ENCODE assay signal across 12 cellular contexts in genomic region chr12:102483466-102483865, GRCh38. TPM values are rescaled to one million over a fixed set of nuclear protein-coding genes. Genes with fewer than 3 reads are reported as not detected.
DNase-seq lines count a peak whose midpoint lies in the region; ATAC-seq and TF ChIP-seq lines count a peak whose summit lies in the region.
"Had no signal": no experiment of that assay in that cellular context is flagged by ENCODE, and none has a peak within 500 bp of the region (broad histone marks: within the 10 kb centered on the region; RNA-seq: fewer than 3 reads in every experiment).

No MANE protein-coding gene starts in this region.

- peak overlapping the region; percentile 84 for H3K27ac Mint-ChIP-seq in activated T-helper 17 cell treated with anti-CD3 and anti-CD28 coated beads, Interleukin-2, amount 50 U/mL, for 72 hours
- no peak overlapping the region for H3K27ac Mint-ChIP-seq in nephron progenitor cell
- H3K27ac Mint-ChIP-seq in neural progenitor cell, result no peak overlapping the region

- H2AFZ ChIP-seq in neural progenitor cell (replicated peaks), result no peak overlapping the region

- H3K27ac ChIP-seq in neural progenitor cell, result no peak overlapping the region
- H3K27ac ChIP-seq: thoracic aorta had no signal

- H3K9me3 ChIP-seq in neural progenitor cell (ENCODE audit: low read depth), result no peaks in the 10 kb centered on the region
- H3K9me3 ChIP-seq: right lobe of liver, thoracic aorta had no signal

- H3K27me3 Mint-ChIP-seq in activated T-helper 17 cell treated with anti-CD3 and anti-CD28 coated beads, Interleukin-2, amount 50 U/mL, for 72 hours, result peaks cover 6% of the 10 kb centered on the region
- peaks cover 9% of the 10 kb centered on the region for H3K27me3 Mint-ChIP-seq in nephron progenitor cell (ENCODE audit: low read depth, poor library complexity)
- no peaks in the 10 kb centered on the region for H3K27me3 Mint-ChIP-seq in neural progenitor cell (ENCODE audit: insufficient read depth, low read depth)

- H3K4me3 ChIP-seq in neural progenitor cell, result no peak overlapping the region

- H3K79me2 ChIP-seq in neural progenitor cell (ENCODE audit: low read depth), result no peaks in the 10 kb centered on the region

- H3K4me1 Mint-ChIP-seq in activated T-helper 17 cell treated with anti-CD3 and anti-CD28 coated beads, Interleukin-2, amount 50 U/mL, for 72 hours, result peaks cover 10% of the 10 kb centered on the region
- H3K4me1 Mint-ChIP-seq in nephron progenitor cell, result peaks cover 11% of the 10 kb centered on the region
- H3K4me1 Mint-ChIP-seq in neural progenitor cell, result no peaks in the 10 kb centered on the region

- no peaks in the 10 kb centered on the region for H3K36me3 ChIP-seq in neural progenitor cell
- H3K36me3 ChIP-seq: right lobe of liver, thoracic aorta had no signal

- no peaks in the 10 kb centered on the region for H4K20me1 ChIP-seq in neural progenitor cell (ENCODE audit: low read depth)

- no peak overlapping the region for H3K4me2 ChIP-seq in neural progenitor cell

- no peaks in the 10 kb centered on the region for H3K27me3 ChIP-seq in neural progenitor cell
- H3K27me3 ChIP-seq: right lobe of liver had no signal

- no peak for TF ChIP-seq CTCF in GM13977 (IDR thresholded peaks at IDR 0.05; ENCODE audit: extremely low read depth, insufficient read depth, missing control alignments)
- TF ChIP-seq CTCF in nephron progenitor cell (IDR thresholded peaks at IDR 0.05), result no peak
- no peak for TF ChIP-seq CTCF in neural progenitor cell (IDR thresholded peaks at IDR 0.05)

- in situ Hi-C loops in GM13977 (cut with MboI; ENCODE audit: low pct_unique_long_range_greater_than_20kb, low sequenced_read_pairs, unreplicated experiment), result loop anchor here (10.0 kb wide), 1 partner anchor 549 kb away; no protein-coding TSS in a partner anchor

- peak; percentile 67 for ATAC-seq in GM19351 (IDR thresholded peaks at IDR 0.05; ENCODE audit: unreplicated experiment)
- ATAC-seq in HG03025 (IDR thresholded peaks at IDR 0.05; ENCODE audit: low FRiP score, unreplicated experiment), result peak; percentile 63
- peak; percentile 73 for ATAC-seq in activated T-helper 17 cell treated with anti-CD3 and anti-CD28 coated beads, Interleukin-2, amount 50 U/mL, for 72 hours (replicated peaks)
- ATAC-seq: right lobe of liver, T-cell had no signal

- no peak overlapping the region for H3K9ac ChIP-seq in neural progenitor cell

- H3F3A ChIP-seq in neural progenitor cell (ENCODE audit: low read depth), result no peaks in the 10 kb centered on the region

- DNase-seq in GM13977 (ENCODE audit: low spot score), result peak; percentile 45
- no peak for DNase-seq in nephron progenitor cell
- no peak for DNase-seq in ecto neural progenitor cell (ENCODE audit: low spot score)
- DNase-seq in cerebellar nuclear complex (lab: John Stamatoyannopoulos, UW), result no peak
- no peak for DNase-seq in neural progenitor cell (ENCODE audit: low spot score)
- DNase-seq: right lobe of liver, T-cell had no signal

- peak overlapping the region; percentile 52 for H3K4me3 Mint-ChIP-seq in activated T-helper 17 cell treated with anti-CD3 and anti-CD28 coated beads, Interleukin-2, amount 50 U/mL, for 72 hours
- H3K4me3 Mint-ChIP-seq in nephron progenitor cell (no peak overlapping the region), neural progenitor cell (no peak overlapping the region)
- H3K4me3 Mint-ChIP-seq: brain had no signal

- no peaks in the 10 kb centered on the region for H3K36me3 Mint-ChIP-seq in activated T-helper 17 cell treated with anti-CD3 and anti-CD28 coated beads, Interleukin-2, amount 50 U/mL, for 72 hours (ENCODE audit: low read depth)
- H3K36me3 Mint-ChIP-seq in nephron progenitor cell (ENCODE audit: low read depth), result peaks cover 5% of the 10 kb centered on the region
- no peaks in the 10 kb centered on the region for H3K36me3 Mint-ChIP-seq in neural progenitor cell
- H3K36me3 Mint-ChIP-seq: brain, T-cell had no signal

- no peaks in the 10 kb centered on the region for H3K9me3 Mint-ChIP-seq in activated T-helper 17 cell treated with anti-CD3 and anti-CD28 coated beads, Interleukin-2, amount 50 U/mL, for 72 hours
- peaks cover 10% of the 10 kb centered on the region for H3K9me3 Mint-ChIP-seq in nephron progenitor cell
- H3K9me3 Mint-ChIP-seq in neural progenitor cell, result no peaks in the 10 kb centered on the region
- H3K9me3 Mint-ChIP-seq: T-cell had no signal

- H3K4me1 ChIP-seq in neural progenitor cell, result peaks cover 17% of the 10 kb centered on the region

RNA-seq across cellular contexts. Expression of gene IGF1, which starts 3.1 kb away (rescaled TPM):
- total RNA-seq in activated T-helper 17 cell treated with anti-CD3 and anti-CD28 coated beads, Interleukin-2, amount 50 U/mL, for 72 hours, result 1 to 10 TPM in 1 of 2 donors, not detected in 1; 1.0 TPM
- not detected in 2 replicates for total RNA-seq in neural progenitor cell (ENCODE audit: low replicate concordance)
